22 cellular contexts compared by ENCODE assay signal in the genomic region with DNA sequence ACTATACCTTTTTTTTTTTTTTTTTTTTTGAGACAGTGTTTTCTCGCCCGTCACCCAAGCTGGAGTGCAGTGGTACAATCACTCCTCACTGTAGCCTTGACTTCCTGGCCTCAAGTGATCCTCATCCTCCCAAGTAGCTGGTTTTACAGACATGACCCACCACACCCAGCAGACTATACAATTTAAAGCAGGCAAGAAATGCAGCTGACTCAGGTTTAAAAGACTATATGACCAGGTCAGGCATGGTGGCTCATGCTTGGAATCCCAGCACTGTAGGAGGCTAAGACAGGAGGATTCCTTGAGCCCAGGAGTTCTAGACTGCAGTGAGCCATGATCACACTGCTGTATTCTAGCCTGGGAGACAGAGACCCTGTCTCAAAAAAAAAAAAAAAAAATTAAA.
DNase-seq lines count a peak whose midpoint lies in the region; ATAC-seq, FAIRE-seq and TF ChIP-seq lines count a peak whose summit lies in the region.
"Had no signal": no experiment of that assay in that cellular context is flagged by ENCODE, and none has a peak within 500 bp of the region (broad histone marks: within the 10 kb centered on the region; RNA-seq: fewer than 3 reads in every experiment).

No MANE protein-coding gene starts in this region.

- BruUV-seq in HepG2 (replicated peaks; lab: Mats Ljungman, UMichigan): no TSS peak

- no peak overlapping the region for H4K12ac ChIP-seq in trophoblast cell (ENCODE audit: low read depth, low read length)

- H3K27ac Mint-ChIP-seq in natural killer cell treated with Interleukin-12 subunit alpha and Interleukin-12 subunit beta and Interleukin-15 and Interleukin-18, amount 100 ng/mL, for 72 hours: no peak overlapping the region
- H3K27ac Mint-ChIP-seq: CD4-positive, alpha-beta memory T cell had no signal

- H3K14ac ChIP-seq in H1 (ENCODE audit: insufficient read length): no peak overlapping the region
- no peak overlapping the region for H3K14ac ChIP-seq in trophoblast cell (ENCODE audit: low read length)

- H3K79me1 ChIP-seq in H1 (ENCODE audit: low read depth, low read length) (no peaks in the 10 kb centered on the region), trophoblast cell (ENCODE audit: low read length) (no peaks in the 10 kb centered on the region)

- intact Hi-C loops in HepG2 (cut with micrococcal nuclease; ENCODE audit: unreplicated experiment): no loop called here
- intact Hi-C loops in right lobe of liver (cut with DNase I): no loop called here

- no peak overlapping the region for H3K56ac ChIP-seq in H1 (replicated peaks; ENCODE audit: insufficient read length, low read depth, low read length)

- H3K9ac ChIP-seq in HepG2 (ENCODE audit: insufficient read depth, low read depth, low read length): no peak overlapping the region
- no peak overlapping the region for H3K9ac ChIP-seq in H1 (replicated peaks in 1 of 4; ENCODE audit: extremely low read depth in 1 of 4, low read depth in 3 of 4, low read length in 3 of 4)
- H3K9ac ChIP-seq in trophoblast cell (ENCODE audit: low read length): no peak overlapping the region
- H3K9ac ChIP-seq: BLaER1 had no signal

- in situ Hi-C loops in HepG2 (cut with HindIII; ENCODE audit: extremely low pct_ligation_motif_present, low pct_unique_long_range_greater_than_20kb): no loop called here

- H4K20me1 ChIP-seq in HepG2 (ENCODE audit: insufficient read depth, low read length): no peaks in the 10 kb centered on the region
- no peaks in the 10 kb centered on the region for H4K20me1 ChIP-seq in H1 (replicated peaks in 1 of 2; ENCODE audit: control insufficient read depth in 1 of 2, insufficient read depth in 2 of 2, low read length in 2 of 2)
- H4K20me1 ChIP-seq: BLaER1 had no signal

- H3K4me1 ChIP-seq in HepG2 (ENCODE audit: insufficient read depth, low read length) (no peaks in the 10 kb centered on the region), right lobe of liver (no peaks in the 10 kb centered on the region), H1 (replicated peaks in 1 of 4; ENCODE audit: control insufficient read depth in 3 of 4, insufficient read depth in 4 of 4, low read length in 3 of 4) (no peaks in the 10 kb centered on the region; a peak in 2 of 7 replicates), trophoblast cell (ENCODE audit: control insufficient read depth in 1 of 2, insufficient read depth in 2 of 2, low read length in 2 of 2) (no peaks in the 10 kb centered on the region)
- H3K4me1 ChIP-seq: BE2C, BLaER1, Caco-2 had no signal

- H2AFZ ChIP-seq in HepG2 (ENCODE audit: low read length) (no peak overlapping the region), H1 (ENCODE audit: low read length) (no peak overlapping the region), trophoblast cell (ENCODE audit: insufficient read depth, low read length, poor library complexity) (no peak overlapping the region)

- H3K9me3 ChIP-seq in HepG2 (ENCODE audit: low read length): no peaks in the 10 kb centered on the region; the same call in 1 of the 2 replicates
- no peaks in the 10 kb centered on the region for H3K9me3 ChIP-seq in right lobe of liver
- H3K9me3 ChIP-seq in H1 (ENCODE audit: insufficient read depth in 2 of 2, low read depth in 1 of 2, low read length in 1 of 2): no peaks in the 10 kb centered on the region
- no peaks in the 10 kb centered on the region for H3K9me3 ChIP-seq in trophoblast cell (ENCODE audit: insufficient read depth, low read depth, low read length)
- H3K9me3 ChIP-seq: BE2C, Caco-2 had no signal

- no peak for FAIRE-seq in HepG2 (lab: Jason Lieb, UNC)
- no peak for FAIRE-seq in H1 (lab: Jason Lieb, UNC)
- FAIRE-seq: A204.1, D721Med, G401.6, GM12891 had no signal

- H3K27me3 ChIP-seq in HepG2 (ENCODE audit: control insufficient read depth in 1 of 2, insufficient read depth in 2 of 2, low read length in 2 of 2): no peaks in the 10 kb centered on the region
- no peaks in the 10 kb centered on the region for H3K27me3 ChIP-seq in right lobe of liver
- no peaks in the 10 kb centered on the region for H3K27me3 ChIP-seq in H1 (replicated peaks in 1 of 4; ENCODE audit: control insufficient read depth in 3 of 4, extremely low read depth in 1 of 4, insufficient read depth in 3 of 4, low read length in 3 of 4)
- H3K27me3 ChIP-seq in trophoblast cell (ENCODE audit: insufficient read depth, low read length): no peaks in the 10 kb centered on the region
- H3K27me3 ChIP-seq: BE2C, BLaER1 had no signal

- no peaks in the 10 kb centered on the region for H3K36me3 ChIP-seq in HepG2 (replicated peaks in 1 of 2; ENCODE audit: control insufficient read depth in 1 of 2, insufficient read depth in 2 of 2, low read length in 2 of 2)
- H3K36me3 ChIP-seq in right lobe of liver: no peaks in the 10 kb centered on the region
- H3K36me3 ChIP-seq in H1 (ENCODE audit: control insufficient read depth in 2 of 4, insufficient read depth in 4 of 4, low read length in 3 of 4): no peaks in the 10 kb centered on the region
- no peaks in the 10 kb centered on the region for H3K36me3 ChIP-seq in trophoblast cell (ENCODE audit: control insufficient read depth in 1 of 2, insufficient read depth in 2 of 2, low read length in 2 of 2)
- H3K36me3 ChIP-seq: BE2C, BLaER1 had no signal

- H3K23me2 ChIP-seq in H1 (ENCODE audit: low read depth, low read length): 0 out of 2 replicates have a peak, but pooled peaks cover 2% of the 10 kb centered on the region

- 43% methylated on average over 2 of the region's 2 CpGs for WGBS in HepG2 (ENCODE audit: low lambda C conversion rate)
- WGBS in right lobe of liver (ENCODE audit: insufficient coverage, low coverage, low lambda C conversion rate, missing lambda C conversion rate): 100% methylated on average over 2 of the region's 2 CpGs
- WGBS in H1 (ENCODE audit: extremely low coverage in 1 of 2, insufficient coverage in 1 of 2, insufficient read length in 1 of 2, insufficient replicate concordance in 2 of 2, low coverage in 1 of 2, low lambda C conversion rate in 2 of 2, missing lambda C conversion rate in 1 of 2), 2 experiments: 94% methylated on average over 2 of the region's 2 CpGs; no CpG with 5 or more reads in 1 of the 2 experiments
- no CpG with 5 or more reads among the region's 2 CpGs for WGBS in trophoblast cell (ENCODE audit: extremely low coverage, insufficient coverage, insufficient read length)

- H2BK20ac ChIP-seq in H1 (ENCODE audit: low read length): no peak overlapping the region

- CTCF ChIA-PET in HepG2 (lab: Yijun Ruan, JAX; ENCODE audit: low intra/inter-chr PET ratio, low total read pairs): no interaction called here
- CTCF ChIA-PET in H1 (lab: Charles Lee; ENCODE audit: partially characterized antibody): interaction anchor here (0.6 kb wide), 1 partner anchor 158 kb away, joined by 3 read pairs; no protein-coding TSS in a partner anchor

- no peaks in the 10 kb centered on the region for H3K36me3 Mint-ChIP-seq in natural killer cell treated with Interleukin-12 subunit alpha and Interleukin-12 subunit beta and Interleukin-15 and Interleukin-18, amount 100 ng/mL, for 72 hours
- H3K36me3 Mint-ChIP-seq: CD14-positive monocyte; CD4-positive, alpha-beta memory T cell; CD4-positive, CD25-positive, alpha-beta regulatory T cell had no signal

- no peaks in the 10 kb centered on the region for H3K4me1 Mint-ChIP-seq in natural killer cell treated with Interleukin-12 subunit alpha and Interleukin-12 subunit beta and Interleukin-15 and Interleukin-18, amount 100 ng/mL, for 72 hours (ENCODE audit: low read depth in 2 of 2)
- H3K4me1 Mint-ChIP-seq: CD14-positive monocyte; CD4-positive, alpha-beta memory T cell had no signal

- no peak overlapping the region for H2BK120ac ChIP-seq in H1 (replicated peaks; ENCODE audit: low read depth, low read length)
- H2BK120ac ChIP-seq in trophoblast cell (ENCODE audit: insufficient read depth, low read length, poor library complexity): no peak overlapping the region

- H4K91ac ChIP-seq in H1 (replicated peaks; ENCODE audit: insufficient read length, low read length) (no peak overlapping the region), trophoblast cell (ENCODE audit: low read depth, low read length) (no peak overlapping the region)

- H4K5ac ChIP-seq in H1 (ENCODE audit: insufficient read length, low read depth, low read length): no peak overlapping the region

- H3K27ac ChIP-seq in HepG2 (ENCODE audit: extremely low read length, insufficient read depth, low read length): no peak overlapping the region
- H3K27ac ChIP-seq in right lobe of liver: no peak overlapping the region
- no peak overlapping the region for H3K27ac ChIP-seq in H1 (ENCODE audit: low read depth, low read length)
- H3K27ac ChIP-seq in trophoblast cell (ENCODE audit: low read depth, low read length): no peak overlapping the region
- H3K27ac ChIP-seq: BLaER1 had no signal

- no peak overlapping the region for H3K23ac ChIP-seq in H1 (ENCODE audit: insufficient read length)
- no peak overlapping the region for H3K23ac ChIP-seq in trophoblast cell (ENCODE audit: low read length)

- DNase-seq in HepG2 (ENCODE audit: low spot score) (no peak), right lobe of liver (no peak), H1 (ENCODE audit: low read depth in 1 of 2, low spot score in 2 of 2) (no peak), trophoblast cell (peak; percentile 72 to 82)
- no peak for DNase-seq in natural killer cell treated with Interleukin-12 subunit alpha and Interleukin-12 subunit beta and Interleukin-15 and Interleukin-18, amount 100 ng/mL, for 72 hours (ENCODE audit: low spot score)
- DNase-seq: 8988T; ACHN; BE2C; C1 segment of cervical spinal cord; Caco-2; Calu3; CD4-positive, alpha-beta memory T cell; CD4-positive, CD25-positive, alpha-beta regulatory T cell; DMS79 treated with DMSO at 0.1 percent for 48 hours; GF-D8 had no signal

- H3K27me3 Mint-ChIP-seq in natural killer cell treated with Interleukin-12 subunit alpha and Interleukin-12 subunit beta and Interleukin-15 and Interleukin-18, amount 100 ng/mL, for 72 hours: peaks cover 5 to 13% of the 10 kb centered on the region in 2 donors
- H3K27me3 Mint-ChIP-seq: CD4-positive, alpha-beta memory T cell; CD4-positive, CD25-positive, alpha-beta regulatory T cell had no signal

- H3K4me2 ChIP-seq in HepG2 (ENCODE audit: low read depth, low read length) (no peak overlapping the region), H1 (ENCODE audit: insufficient read depth in 1 of 2, low read depth in 2 of 2, low read length in 2 of 2) (no peak overlapping the region), trophoblast cell (ENCODE audit: low read length) (no peak overlapping the region)
- H3K4me2 ChIP-seq: BLaER1 had no signal

- H3K79me2 ChIP-seq in HepG2 (ENCODE audit: insufficient read depth, low read length): no peaks in the 10 kb centered on the region
- no peaks in the 10 kb centered on the region for H3K79me2 ChIP-seq in H1 (ENCODE audit: control insufficient read depth in 1 of 2, insufficient read depth in 2 of 2, low read length in 2 of 2)
- H3K79me2 ChIP-seq in trophoblast cell (ENCODE audit: control insufficient read depth, insufficient read depth, low read length, poor library complexity): no peaks in the 10 kb centered on the region

- H3K4ac ChIP-seq in H1 (replicated peaks; ENCODE audit: insufficient read length, low read depth, low read length) (no peak overlapping the region), trophoblast cell (ENCODE audit: low read depth, low read length) (no peak overlapping the region)

- TF ChIP-seq RAD21 in HepG2 (CRISPR knock-in tag; IDR thresholded peaks at IDR 0.05) (no peak), H1 (IDR thresholded peaks at IDR 0.05 in 1 of 2, conservative IDR thresholded peaks at IDR 0.05 in 1 of 2; ENCODE audit: low read depth in 2 of 2, low read length in 2 of 2) (no peak)

- TF ChIP-seq POLR2A in HepG2 (IDR thresholded peaks at IDR 0.05; ENCODE audit: insufficient read depth in 1 of 2, low read depth in 2 of 2, low read length in 2 of 2): no peak
- no peak for TF ChIP-seq POLR2A in right lobe of liver (IDR thresholded peaks at IDR 0.05)
- TF ChIP-seq POLR2A in H1 (IDR thresholded peaks at IDR 0.05; ENCODE audit: control extremely low read depth in 1 of 2, low read depth in 2 of 2, low read length in 2 of 2): no peak

- no peaks in the 10 kb centered on the region for H3K9me3 Mint-ChIP-seq in natural killer cell treated with Interleukin-12 subunit alpha and Interleukin-12 subunit beta and Interleukin-15 and Interleukin-18, amount 100 ng/mL, for 72 hours

- H4K8ac ChIP-seq in H1 (ENCODE audit: extremely low read depth, insufficient read depth, low read length): no peak overlapping the region
- no peak overlapping the region for H4K8ac ChIP-seq in trophoblast cell (ENCODE audit: low read depth, low read length)

- ATAC-seq in HepG2: no peak
- ATAC-seq in right lobe of liver: no peak
- ATAC-seq in GM19035 (IDR thresholded peaks at IDR 0.05; ENCODE audit: unreplicated experiment): no peak
- ATAC-seq in natural killer cell treated with Interleukin-12 subunit alpha and Interleukin-12 subunit beta and Interleukin-15 and Interleukin-18, amount 100 ng/mL, for 72 hours: no peak

- H3K4me3 ChIP-seq in HepG2 (replicated peaks in 1 of 3; ENCODE audit: insufficient read depth in 1 of 3, low read depth in 2 of 3, low read length in 3 of 3) (no peak overlapping the region), right lobe of liver (no peak overlapping the region), H1 (ENCODE audit: extremely low read depth in 1 of 4, insufficient read depth in 2 of 4, low read depth in 3 of 4, low read length in 4 of 4) (no peak overlapping the region), trophoblast cell (ENCODE audit: low read depth, low read length) (no peak overlapping the region)
- H3K4me3 ChIP-seq: BLaER1 had no signal

- H2BK15ac ChIP-seq in H1 (ENCODE audit: low read length): peak overlapping the region; percentile 61; the same call in 1 of the 2 replicates

- H2BK12ac ChIP-seq in H1 (ENCODE audit: low read depth, low read length): no peak overlapping the region
- H2BK12ac ChIP-seq in trophoblast cell (ENCODE audit: low read length): no peak overlapping the region

- H2BK5ac ChIP-seq in H1 (ENCODE audit: low read depth, low read length) (no peak overlapping the region), trophoblast cell (ENCODE audit: low read depth, low read length, poor library complexity) (no peak overlapping the region)

- no peak for TF ChIP-seq EP300 in HepG2 (IDR thresholded peaks at IDR 0.05; ENCODE audit: low read depth in 2 of 2, low read length in 2 of 2)
- TF ChIP-seq EP300 in HepG2 (CRISPR knock-in tag; IDR thresholded peaks at IDR 0.05; ENCODE audit: borderline replicate concordance): no peak
- no peak for TF ChIP-seq EP300 in H1 (IDR thresholded peaks at IDR 0.05; ENCODE audit: borderline replicate concordance in 1 of 2, low read depth in 2 of 2, low read length in 2 of 2)

- no peak overlapping the region for H2AK5ac ChIP-seq in H1 (ENCODE audit: low read depth, low read length)
- H2AK5ac ChIP-seq in trophoblast cell (ENCODE audit: low read length): no peak overlapping the region

- TF ChIP-seq CTCF in HepG2 (CRISPR knock-in tag; IDR thresholded peaks at IDR 0.05) (no peak), right lobe of liver (IDR thresholded peaks at IDR 0.05) (no peak), H1 (IDR thresholded peaks at IDR 0.05; ENCODE audit: control extremely low read depth in 1 of 3, insufficient read depth in 1 of 3, low read depth in 1 of 3, low read length in 3 of 3) (no peak)

- POLR2A ChIA-PET in HepG2 (lab: Yijun Ruan, JAX) (no interaction called here), H1 (lab: Charles Lee; ENCODE audit: partially characterized antibody) (no interaction called here)

- no peak overlapping the region for H3K4me3 Mint-ChIP-seq in natural killer cell treated with Interleukin-12 subunit alpha and Interleukin-12 subunit beta and Interleukin-15 and Interleukin-18, amount 100 ng/mL, for 72 hours
- H3K4me3 Mint-ChIP-seq: CD14-positive monocyte; CD4-positive, alpha-beta memory T cell; CD4-positive, CD25-positive, alpha-beta regulatory T cell had no signal

- H3K18ac ChIP-seq in H1 (ENCODE audit: extremely low read depth, low read length): no peak overlapping the region
- no peak overlapping the region for H3K18ac ChIP-seq in trophoblast cell (ENCODE audit: low read length)

Comparison
In these comparisons a context has a peak if more than half of its experiments do, and no peak if none do; other contexts are left out.
1. DNase-seq: peak in trophoblast cell (2 of 2); none in HepG2 (single experiment), right lobe of liver (0 of 3), H1 (0 of 2) and natural killer cell treated with Interleukin-12 subunit alpha and Interleukin-12 subunit beta and Interleukin-15 and Interleukin-18, amount 100 ng/mL, for 72 hours (single experiment).